8 cellular contexts compared by ENCODE assay signal in the genomic region with DNA sequence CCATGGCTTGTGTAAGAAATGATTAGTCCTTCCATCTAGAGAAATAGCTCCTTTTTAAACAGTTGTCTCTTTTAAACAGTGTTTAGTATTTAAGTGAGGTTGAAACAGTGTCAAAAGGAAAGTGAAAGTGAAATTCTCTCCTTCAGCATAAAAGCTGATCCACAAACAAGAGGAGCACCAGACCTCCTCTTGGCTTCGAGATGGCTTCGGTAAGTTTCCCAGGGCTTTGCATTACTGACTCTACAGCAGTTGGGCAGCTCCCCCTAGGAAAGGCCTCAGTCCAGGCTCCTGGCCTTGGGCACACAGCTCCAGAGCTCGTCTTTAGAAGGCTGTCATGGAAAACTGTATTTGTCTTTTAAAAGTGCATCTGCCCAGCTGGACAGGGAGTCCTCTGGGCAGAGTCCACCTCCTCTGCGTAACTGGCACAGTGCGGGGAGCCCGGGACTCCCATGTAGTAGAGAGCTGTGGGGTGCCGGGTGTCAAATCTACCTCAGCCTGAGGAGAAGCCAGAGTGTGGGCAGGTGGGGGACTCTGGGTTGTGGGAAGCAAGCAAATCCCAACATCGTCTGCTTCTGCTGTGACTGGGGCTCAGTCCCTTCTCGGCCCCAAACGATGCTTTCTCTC. TPM values are rescaled to one million over a fixed set of nuclear protein-coding genes. Genes with fewer than 3 reads are reported as not detected.
DNase-seq lines count a peak whose midpoint lies in the region; ATAC-seq and TF ChIP-seq lines count a peak whose summit lies in the region.

A gene with protein sequence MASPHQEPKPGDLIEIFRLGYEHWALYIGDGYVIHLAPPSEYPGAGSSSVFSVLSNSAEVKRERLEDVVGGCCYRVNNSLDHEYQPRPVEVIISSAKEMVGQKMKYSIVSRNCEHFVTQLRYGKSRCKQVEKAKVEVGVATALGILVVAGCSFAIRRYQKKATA (plus strand): TSS at position 140 of the 624 bp plus-strand sequence. CDS start 61 bp downstream, at position 201.

- no peaks in the 10 kb centered on the region for H3K9me3 Mint-ChIP-seq in IgD-negative memory B cell
- H3K9me3 Mint-ChIP-seq in activated CD4-positive, alpha-beta memory T cell treated with anti-CD3 and anti-CD28 coated beads, Interleukin-2, amount 10 ng/mL, durations not matched to agents 7 days and 5 days: no peaks in the 10 kb centered on the region
- H3K9me3 Mint-ChIP-seq in naive thymus-derived CD4-positive, alpha-beta T cell: no peaks in the 10 kb centered on the region

- no peaks in the 10 kb centered on the region for H3K36me3 Mint-ChIP-seq in IgD-negative memory B cell
- H3K36me3 Mint-ChIP-seq in activated CD4-positive, alpha-beta memory T cell treated with anti-CD3 and anti-CD28 coated beads, Interleukin-2, amount 10 ng/mL, durations not matched to agents 7 days and 5 days (ENCODE audit: low read depth): peaks cover 9% of the 10 kb centered on the region
- peaks cover 0 to 20% (median 4%) of the 10 kb centered on the region in 5 donors for H3K36me3 Mint-ChIP-seq in naive thymus-derived CD4-positive, alpha-beta T cell

- POLR2A ChIA-PET in activated CD4-positive, alpha-beta memory T cell treated with anti-CD3 and anti-CD28 coated beads, Interleukin-2, amount 10 ng/mL, durations not matched to agents 7 days and 5 days (lab: Charles Lee): interaction anchor here (0.7 to 4.1 kb wide), 23 partner anchors 10 to 696 kb away, joined by 3 to 53 read pairs (median 4); a partner anchor contains a TSS
- POLR2A ChIA-PET in naive thymus-derived CD4-positive, alpha-beta T cell (lab: Charles Lee): interaction anchor here (0.6 to 10.4 kb wide), 19 partner anchors 8 to 945 kb away, joined by 3 to 172 read pairs (median 4); a partner anchor contains a TSS

- H3K4me3 Mint-ChIP-seq in IgD-negative memory B cell: peak within 1 kb of the TSS; percentile 86 to 96 (median 94)
- peak within 1 kb of the TSS; percentile 80 for H3K4me3 Mint-ChIP-seq in activated CD4-positive, alpha-beta memory T cell treated with anti-CD3 and anti-CD28 coated beads, Interleukin-2, amount 10 ng/mL, durations not matched to agents 7 days and 5 days
- H3K4me3 Mint-ChIP-seq in naive thymus-derived CD4-positive, alpha-beta T cell: peak within 1 kb of the TSS; percentile 87 to 99 (median 96)

- no peak for TF ChIP-seq POLR2A in esophagus squamous epithelium (IDR thresholded peaks at IDR 0.05)
- no peak for TF ChIP-seq POLR2A in uterus (IDR thresholded peaks at IDR 0.05)

- H3K4me1 Mint-ChIP-seq in IgD-negative memory B cell: peaks cover 27 to 34% (median 33%) of the 10 kb centered on the region in 3 donors
- H3K4me1 Mint-ChIP-seq in activated CD4-positive, alpha-beta memory T cell treated with anti-CD3 and anti-CD28 coated beads, Interleukin-2, amount 10 ng/mL, durations not matched to agents 7 days and 5 days: peaks cover 68% of the 10 kb centered on the region
- H3K4me1 Mint-ChIP-seq in naive thymus-derived CD4-positive, alpha-beta T cell: peaks cover 55 to 96% (median 87%) of the 10 kb centered on the region in 7 donors

- H3K27ac ChIP-seq in DND-41 (ENCODE audit: low read length) (peak within 1 kb of the TSS; percentile 84), esophagus squamous epithelium (peak within 1 kb of the TSS; percentile 78 to 91 (median 84)), uterus (peak within 1 kb of the TSS; percentile 90 to 94)
- peak within 1 kb of the TSS; percentile 82 for H3K27ac ChIP-seq in naive thymus-derived CD4-positive, alpha-beta T cell (ENCODE audit: low read depth, low read length)

- peak within 1 kb of the TSS; percentile 94 for H2AFZ ChIP-seq in DND-41 (ENCODE audit: low read depth, low read length)

- no peaks in the 10 kb centered on the region for H4K20me1 ChIP-seq in DND-41 (ENCODE audit: insufficient read depth, low read length)

- intact Hi-C loops in esophagus squamous epithelium (cut with DNase I): no loop called here
- intact Hi-C loops in naive thymus-derived CD4-positive, alpha-beta T cell (cut with micrococcal nuclease): loop anchor here (1.0 to 5.0 kb wide), 6 partner anchors 16 to 146 kb away; a partner anchor contains a TSS
- intact Hi-C loops in uterus (cut with DNase I; ENCODE audit: low total_unique reads): no loop called here

- H3K9me3 ChIP-seq in DND-41 (ENCODE audit: insufficient read depth, low read length, severe bottlenecking) (no peaks in the 10 kb centered on the region), esophagus squamous epithelium (no peaks in the 10 kb centered on the region), uterus (no peaks in the 10 kb centered on the region)
- no peaks in the 10 kb centered on the region for H3K9me3 ChIP-seq in naive thymus-derived CD4-positive, alpha-beta T cell (ENCODE audit: control insufficient read depth in 2 of 3, low read length in 3 of 3)

- H3K9ac ChIP-seq in DND-41 (ENCODE audit: low read depth, low read length): peak within 1 kb of the TSS; percentile 67

- H3K27me3 Mint-ChIP-seq in IgD-negative memory B cell: no peaks in the 10 kb centered on the region
- no peaks in the 10 kb centered on the region for H3K27me3 Mint-ChIP-seq in activated CD4-positive, alpha-beta memory T cell treated with anti-CD3 and anti-CD28 coated beads, Interleukin-2, amount 10 ng/mL, durations not matched to agents 7 days and 5 days
- H3K27me3 Mint-ChIP-seq in naive thymus-derived CD4-positive, alpha-beta T cell: no peaks in the 10 kb centered on the region

- peaks cover 41% of the 10 kb centered on the region for H3K4me1 ChIP-seq in DND-41 (ENCODE audit: insufficient read depth, low read length)
- H3K4me1 ChIP-seq in esophagus squamous epithelium: peaks cover 20 to 56% (median 22%) of the 10 kb centered on the region in 3 donors
- H3K4me1 ChIP-seq in naive thymus-derived CD4-positive, alpha-beta T cell (ENCODE audit: control insufficient read depth in 2 of 2, insufficient read depth in 2 of 2, low read length in 2 of 2): peaks cover 79% of the 10 kb centered on the region in 2 donors
- peaks cover 4 to 6% of the 10 kb centered on the region in 2 donors for H3K4me1 ChIP-seq in uterus

- no peaks in the 10 kb centered on the region for H3K36me3 ChIP-seq in DND-41 (ENCODE audit: insufficient read depth, low read length)
- peaks cover 0 to 9% (median 0%) of the 10 kb centered on the region in 3 donors for H3K36me3 ChIP-seq in esophagus squamous epithelium
- H3K36me3 ChIP-seq in naive thymus-derived CD4-positive, alpha-beta T cell (ENCODE audit: control insufficient read depth in 2 of 3, insufficient read depth in 3 of 3, low read length in 3 of 3): peaks cover 0 to 4% (median 0%) of the 10 kb centered on the region in 3 experiments
- H3K36me3 ChIP-seq in uterus: no peaks in the 10 kb centered on the region

- peak within 1 kb of the TSS; percentile 83 to 97 (median 92) for H3K27ac Mint-ChIP-seq in IgD-negative memory B cell
- H3K27ac Mint-ChIP-seq in activated CD4-positive, alpha-beta memory T cell treated with anti-CD3 and anti-CD28 coated beads, Interleukin-2, amount 10 ng/mL, durations not matched to agents 7 days and 5 days: peak within 1 kb of the TSS; percentile 77
- H3K27ac Mint-ChIP-seq in naive thymus-derived CD4-positive, alpha-beta T cell: peak within 1 kb of the TSS; percentile 91 to 97 (median 96)

- peak; percentile 64 for DNase-seq in DND-41
- DNase-seq in activated CD4-positive, alpha-beta memory T cell treated with anti-CD3 and anti-CD28 coated beads, Interleukin-2, amount 10 ng/mL, durations not matched to agents 7 days and 5 days: peak; percentile 45
- DNase-seq in esophagus squamous epithelium (lab: John Stamatoyannopoulos, UW): no peak
- peak in 8 of 9 donors; percentile 30 to 64 (median 56) for DNase-seq in naive thymus-derived CD4-positive, alpha-beta T cell
- DNase-seq in uterus: peak; percentile 46 to 52
- no peak for DNase-seq in NCI-H82 treated with DMSO at 0.1 percent for 48 hours (lab: John Stamatoyannopoulos, UW; ENCODE audit: unreplicated experiment)

- peak within 1 kb of the TSS; percentile 34 to 65; a peak in 3 of 4 replicates for H3K4me3 ChIP-seq in DND-41 (ENCODE audit: low read depth in 1 of 2, low read length in 2 of 2)
- peak within 1 kb of the TSS; percentile 25 to 65 (median 48) for H3K4me3 ChIP-seq in esophagus squamous epithelium
- peak within 1 kb of the TSS; percentile 90 for H3K4me3 ChIP-seq in naive thymus-derived CD4-positive, alpha-beta T cell (ENCODE audit: low read length)
- H3K4me3 ChIP-seq in uterus: peak within 1 kb of the TSS; percentile 39 to 40

- WGBS in esophagus squamous epithelium, 2 donors: 19% methylated on average over 8 to 10 of the region's 10 CpGs

- ATAC-seq in DND-41 (ENCODE audit: insufficient read depth, low read depth) (peak; percentile 81), HG03095 (IDR thresholded peaks at IDR 0.05; ENCODE audit: unreplicated experiment) (no peak)
- ATAC-seq in naive thymus-derived CD4-positive, alpha-beta T cell: peak; percentile 74

- no peaks in the 10 kb centered on the region for H3K79me2 ChIP-seq in DND-41 (ENCODE audit: insufficient read depth, low read length)

- CTCF ChIA-PET in activated CD4-positive, alpha-beta memory T cell treated with anti-CD3 and anti-CD28 coated beads, Interleukin-2, amount 10 ng/mL, durations not matched to agents 7 days and 5 days (lab: Charles Lee): interaction anchor here (0.6 to 2.2 kb wide), 12 partner anchors 9 to 200 kb away, joined by 3 to 13 read pairs (median 4); no protein-coding TSS in a partner anchor
- CTCF ChIA-PET in naive thymus-derived CD4-positive, alpha-beta T cell (lab: Charles Lee): interaction anchor here (0.9 to 2.9 kb wide), 6 partner anchors 16 to 58 kb away, joined by 3 to 25 read pairs (median 8); no protein-coding TSS in a partner anchor

- H3K27me3 ChIP-seq in DND-41 (ENCODE audit: insufficient read depth, low read length, poor library complexity): no peaks in the 10 kb centered on the region
- no peaks in the 10 kb centered on the region for H3K27me3 ChIP-seq in esophagus squamous epithelium
- H3K27me3 ChIP-seq in naive thymus-derived CD4-positive, alpha-beta T cell (ENCODE audit: control insufficient read depth in 2 of 2, insufficient read depth in 2 of 2, low read length in 2 of 2): no peaks in the 10 kb centered on the region
- no peaks in the 10 kb centered on the region for H3K27me3 ChIP-seq in uterus

- no peak for TF ChIP-seq CTCF in DND-41 (IDR thresholded peaks at IDR 0.05; ENCODE audit: borderline replicate concordance, extremely low read depth, low read length, poor library complexity, severe bottlenecking)
- TF ChIP-seq CTCF in esophagus squamous epithelium (IDR thresholded peaks at IDR 0.05): no peak
- no peak for TF ChIP-seq CTCF in uterus (IDR thresholded peaks at IDR 0.05)

- peak within 1 kb of the TSS; percentile 89 for H3K4me2 ChIP-seq in DND-41 (ENCODE audit: insufficient read depth, low read length)

RNA-seq across cellular contexts. Expression of the gene that starts here (rescaled TPM):
- polyA plus RNA-seq in IgD-negative memory B cell: 97.1 TPM
- 100 to 1,000 TPM; 104 to 106 TPM for total RNA-seq in activated CD4-positive, alpha-beta memory T cell treated with anti-CD3 and anti-CD28 coated beads, Interleukin-2, amount 10 ng/mL, durations not matched to agents 7 days and 5 days
- total RNA-seq in esophagus squamous epithelium: 10 to 100 TPM in 2 of 4 donors, 1 to 10 TPM in 2; 3.9 to 32.6 (median 11.7) TPM
- total RNA-seq in naive thymus-derived CD4-positive, alpha-beta T cell: 100 to 1,000 TPM in 4 of 5 experiments, 10 to 100 TPM in 1; 96.2 to 170 (median 122) TPM
- polyA plus RNA-seq in naive thymus-derived CD4-positive, alpha-beta T cell: 100 to 1,000 TPM; 430 to 468 TPM
- 10 to 100 TPM in 3 of 4 donors, 1 to 10 TPM in 1; 3.6 to 30.3 (median 22.9) TPM for total RNA-seq in uterus

Comparison
In these comparisons a context has a peak if more than half of its experiments do, and no peak if none do; other contexts are left out.
1. DNase-seq: peak in DND-41 (single experiment), activated CD4-positive, alpha-beta memory T cell treated with anti-CD3 and anti-CD28 coated beads, Interleukin-2, amount 10 ng/mL, durations not matched to agents 7 days and 5 days (single experiment), naive thymus-derived CD4-positive, alpha-beta T cell (8 of 9) and uterus (2 of 2); none in esophagus squamous epithelium (single experiment) and NCI-H82 treated with DMSO at 0.1 percent for 48 hours (single experiment).
2. H3K4me3 ChIP-seq: peak in every context shown above with its lines; median percentile 90 in naive thymus-derived CD4-positive, alpha-beta T cell; 50 in DND-41; 48 in esophagus squamous epithelium; 40 in uterus.
3. intact Hi-C loops: an anchor here in naive thymus-derived CD4-positive, alpha-beta T cell (1.0 to 5.0 kb wide); none called in esophagus squamous epithelium and uterus.
4. Peak in every context shown above with its lines, with median percentiles within 50 percentile points of each other: H3K27ac ChIP-seq, H3K27ac Mint-ChIP-seq and H3K4me3 Mint-ChIP-seq.